ENCODE assay signal across 8 cellular contexts in the genomic region with DNA sequence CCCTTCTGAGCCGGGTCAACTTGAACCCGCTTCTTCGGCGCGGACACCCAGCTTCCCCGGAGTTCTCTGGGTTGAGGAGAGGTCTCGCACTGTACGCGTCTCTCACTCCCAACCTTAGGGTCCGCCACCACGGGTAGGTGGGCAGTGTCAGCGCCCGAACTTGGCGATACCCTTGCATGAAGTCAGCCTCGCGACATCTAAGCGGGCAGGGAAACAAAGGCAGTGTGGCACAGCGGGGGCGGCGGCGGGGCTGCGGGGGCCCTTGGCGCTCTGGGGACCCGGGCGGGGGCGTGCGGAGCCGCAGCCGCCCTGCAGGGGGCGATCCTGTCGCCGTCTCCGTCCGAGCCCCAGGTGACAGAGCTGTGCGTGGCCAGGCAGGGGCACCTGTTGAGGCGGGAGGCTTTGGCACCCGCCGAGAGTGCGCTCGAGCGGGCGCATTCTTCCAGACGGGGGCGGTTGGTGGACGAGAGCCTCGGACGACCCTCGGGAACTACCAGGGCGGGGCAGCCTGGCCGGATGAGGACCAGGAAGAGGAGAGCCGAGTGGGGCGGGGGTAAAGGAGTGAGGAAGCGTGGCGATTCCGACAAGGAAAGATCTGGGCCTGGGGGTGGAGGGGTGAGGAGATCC. TPM values are rescaled to one million over a fixed set of nuclear protein-coding genes. Genes with fewer than 3 reads are reported as not detected.
DNase-seq lines count a peak whose midpoint lies in the region; ATAC-seq and TF ChIP-seq lines count a peak whose summit lies in the region.

No MANE protein-coding gene starts in this region.

- H3K9ac ChIP-seq in mesendoderm (ENCODE audit: low read length), result no peak overlapping the region

- no peak overlapping the region for H4K5ac ChIP-seq in mesendoderm (ENCODE audit: low read length)

- H3K79me1 ChIP-seq in mesendoderm (ENCODE audit: low read length), result no peaks in the 10 kb centered on the region

- H3K27ac ChIP-seq in mesendoderm (ENCODE audit: low read depth, low read length) (no peak overlapping the region), stomach (peak overlapping the region in 3 of 5 donors; percentile 11 to 65 (median 16))

- no peak overlapping the region for H4K8ac ChIP-seq in mesendoderm (ENCODE audit: low read depth, low read length)

- peak overlapping the region; percentile 70 for H3K56ac ChIP-seq in mesendoderm (ENCODE audit: low read length)

- WGBS in mesendoderm (ENCODE audit: extremely low coverage, insufficient coverage, low lambda C conversion rate), result no CpG with 5 or more reads among the region's 55 CpGs
- 0 to 10% (median 2%) methylated on average over 19 to 55 of the region's 55 CpGs for WGBS in stomach, 5 donors

- H3K23ac ChIP-seq in mesendoderm (ENCODE audit: low read length), result no peak overlapping the region

- TF ChIP-seq CTCF in GM20000 (IDR thresholded peaks at IDR 0.05; ENCODE audit: extremely low read depth, missing control alignments) (peak; percentile 49), stomach (IDR thresholded peaks at IDR 0.05) (peak in 5 of 7 experiments; percentile 12 to 76 (median 68))

- no peak overlapping the region for H2BK120ac ChIP-seq in mesendoderm (ENCODE audit: low read depth, low read length)

- ATAC-seq in HG03025 (IDR thresholded peaks at IDR 0.05; ENCODE audit: low FRiP score, unreplicated experiment), result no peak

- H3K4me3 ChIP-seq in mesendoderm (ENCODE audit: low read length), result no peak overlapping the region
- H3K4me3 ChIP-seq in stomach, result peak overlapping the region; percentile 47 to 75 (median 56)

- peak overlapping the region; percentile 64 for H3K4me3 Mint-ChIP-seq in T-helper 2 cell treated with Interferon-gamma antibody and Interleukin-4, amounts not matched to agents 5 μg/mL and 100 μg/mL, for 36 hours

- H3K18ac ChIP-seq in mesendoderm (ENCODE audit: low read length), result no peak overlapping the region

- H3K4ac ChIP-seq in mesendoderm (ENCODE audit: low read depth, low read length), result no peak overlapping the region

- peaks cover 71% of the 10 kb centered on the region for H3K27me3 Mint-ChIP-seq in T-helper 2 cell treated with Interferon-gamma antibody and Interleukin-4, amounts not matched to agents 5 μg/mL and 100 μg/mL, for 36 hours (ENCODE audit: low read depth)

- no peak overlapping the region for H2BK15ac ChIP-seq in mesendoderm (replicated peaks; ENCODE audit: low read depth)

- no peaks in the 10 kb centered on the region for H3K9me3 ChIP-seq in stomach

- H3K9me3 Mint-ChIP-seq in T-helper 2 cell treated with Interferon-gamma antibody and Interleukin-4, amounts not matched to agents 5 μg/mL and 100 μg/mL, for 36 hours, result no peaks in the 10 kb centered on the region

- peak overlapping the region; percentile 99 for H3K4me2 ChIP-seq in mesendoderm (ENCODE audit: low read length)

- H3K36me3 Mint-ChIP-seq in T-helper 2 cell treated with Interferon-gamma antibody and Interleukin-4, amounts not matched to agents 5 μg/mL and 100 μg/mL, for 36 hours (ENCODE audit: low read depth), result no peaks in the 10 kb centered on the region

- no peak for TF ChIP-seq EP300 in stomach (IDR thresholded peaks at IDR 0.05)

- H3K4me1 Mint-ChIP-seq in T-helper 2 cell treated with Interferon-gamma antibody and Interleukin-4, amounts not matched to agents 5 μg/mL and 100 μg/mL, for 36 hours (ENCODE audit: low read depth), result peaks cover 4% of the 10 kb centered on the region

- H3K79me2 ChIP-seq in mesendoderm (ENCODE audit: control insufficient read depth, insufficient read depth, low read length), result no peaks in the 10 kb centered on the region

- TF ChIP-seq POLR2A in stomach (IDR thresholded peaks at IDR 0.05), result no peak

- no peak overlapping the region for H2BK5ac ChIP-seq in mesendoderm (ENCODE audit: low read length)

- H3K27ac Mint-ChIP-seq in T-helper 2 cell treated with Interferon-gamma antibody and Interleukin-4, amounts not matched to agents 5 μg/mL and 100 μg/mL, for 36 hours, result no peak overlapping the region

- H3K27me3 ChIP-seq in mesendoderm (ENCODE audit: insufficient read depth, low read length, poor library complexity) (peaks cover 9% of the 10 kb centered on the region), stomach (peaks cover 9 to 88% (median 51%) of the 10 kb centered on the region in 3 donors)

- H3K36me3 ChIP-seq in mesendoderm (ENCODE audit: control insufficient read depth, insufficient read depth, low read length), result no peaks in the 10 kb centered on the region
- no peaks in the 10 kb centered on the region for H3K36me3 ChIP-seq in stomach

- H3K4me1 ChIP-seq in mesendoderm (ENCODE audit: control insufficient read depth, low read depth, low read length), result no peaks in the 10 kb centered on the region
- H3K4me1 ChIP-seq in stomach, result peaks cover 27 to 34% (median 32%) of the 10 kb centered on the region in 4 donors

- DNase-seq in AG20443 (ENCODE audit: low spot score) (peak; percentile 64), GM20000 (ENCODE audit: low spot score) (peak; percentile 93), dermis blood vessel endothelial cell (peak; percentile 36), mesendoderm (peak; percentile 54), stomach (peak; percentile 37), NCI-H510A (lab: John Stamatoyannopoulos, UW) (no peak)
- no peak for DNase-seq in T-helper 2 cell treated with Interferon-gamma antibody and Interleukin-4, amounts not matched to agents 5 μg/mL and 100 μg/mL, for 36 hours (ENCODE audit: low spot score)

- H2AK5ac ChIP-seq in mesendoderm (ENCODE audit: low read length), result no peak overlapping the region

- intact Hi-C loops in stomach (cut with DNase I; ENCODE audit: low total_unique reads), result no loop called here

RNA-seq across cellular contexts. Expression of gene GALNT16, which starts 1.1 kb away (rescaled TPM):
- total RNA-seq in dermis blood vessel endothelial cell, result 0.17 and 0.19 TPM in 2 replicates
- polyA plus RNA-seq in mesendoderm (2013, experiment 1 of 2), result 1.5 TPM
- 1.5 TPM for polyA plus RNA-seq in mesendoderm (2013, experiment 2 of 2)
- total RNA-seq in stomach, result 1 to 10 TPM in 2 of 5 donors, under 1 TPM in 2, not detected in 1; 0.58 to 2.2 (median 1.2) TPM
- polyA plus RNA-seq in stomach, result 1 to 10 TPM in 2 of 3 donors, under 1 TPM in 1; 0.53 to 2.0 (median 1.6) TPM

Comparison
In these comparisons a context has a peak if more than half of its experiments do, and no peak if none do; other contexts are left out.
1. DNase-seq: peak in AG20443 (single experiment), GM20000 (single experiment), dermis blood vessel endothelial cell (single experiment), mesendoderm (single experiment) and stomach (single experiment); none in T-helper 2 cell treated with Interferon-gamma antibody and Interleukin-4, amounts not matched to agents 5 μg/mL and 100 μg/mL, for 36 hours (single experiment) and NCI-H510A (single experiment).